Comparison of ENCODE assay signal across 1 cellular context in the genomic region with DNA sequence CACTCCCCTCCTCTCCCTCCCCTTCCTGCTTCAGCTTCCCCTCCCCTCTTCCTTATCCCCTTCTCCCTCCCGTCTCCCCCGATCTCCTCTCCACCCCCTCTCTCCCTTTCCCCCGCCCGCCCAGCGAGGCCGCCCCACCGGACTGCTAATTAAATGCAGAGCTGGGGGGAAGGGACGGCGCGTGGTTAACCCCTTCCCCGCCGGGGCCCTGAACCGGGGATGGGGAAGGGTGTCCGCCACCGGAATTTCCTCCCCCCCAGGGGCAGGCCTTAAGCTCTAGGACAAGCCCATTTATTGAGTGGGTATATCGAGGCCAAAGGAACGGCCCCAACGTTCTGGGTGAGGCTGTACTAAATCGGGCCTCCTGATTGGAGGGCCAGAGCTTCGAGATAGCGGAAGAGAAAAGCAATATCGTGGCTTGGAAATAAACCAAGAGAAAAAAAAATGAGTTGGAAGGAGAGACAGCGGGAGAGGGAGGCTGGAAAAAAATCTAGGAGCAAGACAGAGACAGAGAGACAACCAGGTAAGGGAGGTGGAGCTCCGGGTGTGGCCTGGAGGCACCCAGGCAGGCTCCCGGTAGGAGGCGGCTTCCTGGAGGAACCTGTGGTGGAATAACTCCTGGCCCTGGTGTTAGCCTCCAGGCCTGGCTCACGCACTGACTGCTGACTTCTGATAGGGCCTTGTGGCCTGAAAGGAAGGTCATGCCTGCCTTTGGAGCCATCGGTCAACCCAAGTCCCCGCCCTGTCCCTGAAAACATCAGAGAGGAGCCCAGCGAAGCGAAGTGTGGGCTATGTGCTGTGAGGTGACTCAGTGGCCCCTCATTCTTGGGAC.
TF ChIP-seq lines count a peak whose summit lies in the region.

No MANE protein-coding gene starts in this region.

TF ChIP-seq in K562, 482 proteins besides CTCF, POLR2A, EP300 and RAD21 (continued from another document and continues in another):
- TF ChIP-seq NKRF (IDR thresholded peaks at IDR 0.05; ENCODE audit: borderline replicate concordance) (no peak; the same call in 1 of the 2 replicates), ARID1B (IDR thresholded peaks at IDR 0.05) (peak; percentile 49), SLC30A9 (CRISPR knock-in tag; IDR thresholded peaks at IDR 0.05) (no peak), SMARCC2 (IDR thresholded peaks at IDR 0.05; ENCODE audit: low read depth) (no peak), ZNF41 (CRISPR knock-in tag; conservative IDR thresholded peaks at IDR 0.05) (no peak), CHD7 (IDR thresholded peaks at IDR 0.05; ENCODE audit: low read depth, low read length) (no peak), ZNF696 (CRISPR knock-in tag; conservative IDR thresholded peaks at IDR 0.05) (no peak), NBN (IDR thresholded peaks at IDR 0.05; ENCODE audit: low read depth) (peak; percentile 58; the same call in 1 of the 2 replicates), CTBP1 (IDR thresholded peaks at IDR 0.05; ENCODE audit: borderline replicate concordance) (peak; percentile 51; the same call in 1 of the 2 replicates), SMAD2 (IDR thresholded peaks at IDR 0.05; ENCODE audit: low read depth, low read length) (no peak), KAT8 (IDR thresholded peaks at IDR 0.05; ENCODE audit: low read depth) (no peak), ATF7 (IDR thresholded peaks at IDR 0.05) (peak; percentile 31), ZNF77 (CRISPR knock-in tag; IDR thresholded peaks at IDR 0.05) (no peak), PCBP1 (IDR thresholded peaks at IDR 0.05; ENCODE audit: low read depth, low read length, poor library complexity, severe bottlenecking) (no peak), SNIP1 (IDR thresholded peaks at IDR 0.05; ENCODE audit: low read depth) (no peak), SMAD1 (IDR thresholded peaks at IDR 0.05; ENCODE audit: low read depth, low read length, partially characterized antibody) (no peak), ZC3H8 (IDR thresholded peaks at IDR 0.05) (no peak), ZNF12 (CRISPR knock-in tag; IDR thresholded peaks at IDR 0.05) (no peak), ZNF699 (CRISPR knock-in tag; IDR thresholded peaks at IDR 0.05; ENCODE audit: insufficient replicate concordance) (no peak), STAT5B (CRISPR knock-in tag; IDR thresholded peaks at IDR 0.05) (no peak), BRF1 (IDR thresholded peaks at IDR 0.05; ENCODE audit: borderline replicate concordance, extremely low read depth, insufficient read length) (no peak), RB1 (IDR thresholded peaks at IDR 0.05; ENCODE audit: low read depth) (no peak; the same call in 1 of the 2 replicates), NCOA4 (IDR thresholded peaks at IDR 0.05; ENCODE audit: partially characterized antibody) (peak; percentile 88), HDAC6 (IDR thresholded peaks at IDR 0.05; ENCODE audit: low read depth, low read length) (no peak), ZNF398 (CRISPR knock-in tag; IDR thresholded peaks at IDR 0.05) (no peak), YY1 (IDR thresholded peaks at IDR 0.05; ENCODE audit: borderline replicate concordance in 1 of 3, control insufficient read depth in 1 of 3, extremely low read depth in 1 of 3, insufficient read depth in 3 of 3, insufficient read length in 1 of 3, insufficient replicate concordance in 2 of 3, low read depth in 1 of 3, low read length in 2 of 3) (peak in 1 of 3 experiments; percentile 57), BRD9 (IDR thresholded peaks at IDR 0.05; ENCODE audit: low read depth, partially characterized antibody) (peak; percentile 32), SMARCB1 (IDR thresholded peaks at IDR 0.05; ENCODE audit: insufficient read length, low read depth) (no peak)
- TF ChIP-seq, protein P1, sequence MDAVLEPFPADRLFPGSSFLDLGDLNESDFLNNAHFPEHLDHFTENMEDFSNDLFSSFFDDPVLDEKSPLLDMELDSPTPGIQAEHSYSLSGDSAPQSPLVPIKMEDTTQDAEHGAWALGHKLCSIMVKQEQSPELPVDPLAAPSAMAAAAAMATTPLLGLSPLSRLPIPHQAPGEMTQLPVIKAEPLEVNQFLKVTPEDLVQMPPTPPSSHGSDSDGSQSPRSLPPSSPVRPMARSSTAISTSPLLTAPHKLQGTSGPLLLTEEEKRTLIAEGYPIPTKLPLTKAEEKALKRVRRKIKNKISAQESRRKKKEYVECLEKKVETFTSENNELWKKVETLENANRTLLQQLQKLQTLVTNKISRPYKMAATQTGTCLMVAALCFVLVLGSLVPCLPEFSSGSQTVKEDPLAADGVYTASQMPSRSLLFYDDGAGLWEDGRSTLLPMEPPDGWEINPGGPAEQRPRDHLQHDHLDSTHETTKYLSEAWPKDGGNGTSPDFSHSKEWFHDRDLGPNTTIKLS (IDR thresholded peaks at IDR 0.05; ENCODE audit: borderline replicate concordance, low read depth): peak; percentile 30; the same call in 1 of the 2 replicates
- TF ChIP-seq, protein P2, sequence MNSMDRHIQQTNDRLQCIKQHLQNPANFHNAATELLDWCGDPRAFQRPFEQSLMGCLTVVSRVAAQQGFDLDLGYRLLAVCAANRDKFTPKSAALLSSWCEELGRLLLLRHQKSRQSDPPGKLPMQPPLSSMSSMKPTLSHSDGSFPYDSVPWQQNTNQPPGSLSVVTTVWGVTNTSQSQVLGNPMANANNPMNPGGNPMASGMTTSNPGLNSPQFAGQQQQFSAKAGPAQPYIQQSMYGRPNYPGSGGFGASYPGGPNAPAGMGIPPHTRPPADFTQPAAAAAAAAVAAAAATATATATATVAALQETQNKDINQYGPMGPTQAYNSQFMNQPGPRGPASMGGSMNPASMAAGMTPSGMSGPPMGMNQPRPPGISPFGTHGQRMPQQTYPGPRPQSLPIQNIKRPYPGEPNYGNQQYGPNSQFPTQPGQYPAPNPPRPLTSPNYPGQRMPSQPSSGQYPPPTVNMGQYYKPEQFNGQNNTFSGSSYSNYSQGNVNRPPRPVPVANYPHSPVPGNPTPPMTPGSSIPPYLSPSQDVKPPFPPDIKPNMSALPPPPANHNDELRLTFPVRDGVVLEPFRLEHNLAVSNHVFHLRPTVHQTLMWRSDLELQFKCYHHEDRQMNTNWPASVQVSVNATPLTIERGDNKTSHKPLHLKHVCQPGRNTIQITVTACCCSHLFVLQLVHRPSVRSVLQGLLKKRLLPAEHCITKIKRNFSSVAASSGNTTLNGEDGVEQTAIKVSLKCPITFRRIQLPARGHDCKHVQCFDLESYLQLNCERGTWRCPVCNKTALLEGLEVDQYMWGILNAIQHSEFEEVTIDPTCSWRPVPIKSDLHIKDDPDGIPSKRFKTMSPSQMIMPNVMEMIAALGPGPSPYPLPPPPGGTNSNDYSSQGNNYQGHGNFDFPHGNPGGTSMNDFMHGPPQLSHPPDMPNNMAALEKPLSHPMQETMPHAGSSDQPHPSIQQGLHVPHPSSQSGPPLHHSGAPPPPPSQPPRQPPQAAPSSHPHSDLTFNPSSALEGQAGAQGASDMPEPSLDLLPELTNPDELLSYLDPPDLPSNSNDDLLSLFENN (IDR thresholded peaks at IDR 0.05; ENCODE audit: low read depth in 2 of 2, low read length in 2 of 2): 0 out of 4 replicates have a peak, but pooled peaks of 1 of the 2 experiments have one; percentile 7
